Comparison of ENCODE assay signal across 21 cellular contexts in genomic region chr5:33937700-33938506, GRCh38. TPM values are rescaled to one million over a fixed set of nuclear protein-coding genes. Genes with fewer than 3 reads are reported as not detected.
A peak's percentile ranks its signal among the peaks of the same experiment; 100 is the strongest.
DNase-seq lines count a peak whose midpoint lies in the region; ATAC-seq lines count a peak whose summit lies in the region.
"Had no signal": no experiment of that assay in that cellular context is flagged by ENCODE, and none has a peak within 500 bp of the region (broad histone marks: within the 10 kb centered on the region; RNA-seq: fewer than 3 reads in every experiment).

No MANE protein-coding gene starts in this region.

- DNase-seq in right cardiac atrium, result peak in 2 of 3 donors; percentile 29 to 30
- no peak for DNase-seq in Right ventricle myocardium superior
- DNase-seq in SK-N-DZ (ENCODE audit: low spot score), result peak; percentile 34
- peak in 26 of 42 donors; percentile 9 to 65 (median 30) for DNase-seq in head of caudate nucleus
- DNase-seq in epidermal melanocyte (ENCODE audit: insufficient read length, low spot score), result no peak
- DNase-seq in SKM-1 treated with dmso at 0.1 percent for 144 hours (lab: John Stamatoyannopoulos, UW; ENCODE audit: unreplicated experiment), result no peak
- DNase-seq: BE2C, EL, GF-D8, HCEC 1CT, IMR-90, NCI-H1105, NCI-H146, NCI-H2029 treated with DMSO at 0.1 percent for 48 hours, NCI-H226, Peyer's patch had no signal

- no peak overlapping the region for H3K4me3 ChIP-seq in right cardiac atrium (ENCODE audit: low read length)
- H3K4me3 ChIP-seq: A549, Peyer's patch, SJSA1 had no signal

- H3K27ac ChIP-seq in right cardiac atrium (ENCODE audit: low read length), result no peak overlapping the region
- H3K27ac ChIP-seq: A549, KMS-11, Peyer's patch, SJSA1 had no signal

- intact Hi-C loops in right cardiac atrium (cut with DNase I) (loop anchor here in 1 of 4 donors (10.0 kb wide), 2 partner anchors 473 to 503 kb away; no protein-coding TSS in a partner anchor), Right ventricle myocardium superior (cut with DNase I) (no loop called here), head of caudate nucleus (cut with DNase I) (loop anchor here (10.0 kb wide), 1 partner anchor 503 kb away; no protein-coding TSS in a partner anchor)

- 20% methylated on average over 55 of the region's 55 CpGs for WGBS in right cardiac atrium

- ATAC-seq in right cardiac atrium, result no peak
- ATAC-seq in Right ventricle myocardium superior (ENCODE audit: poor library complexity), result no peak
- no peak for ATAC-seq in HG03457 (IDR thresholded peaks at IDR 0.05; ENCODE audit: unreplicated experiment)
- ATAC-seq: A549 had no signal

- no peaks in the 10 kb centered on the region for H3K27me3 ChIP-seq in right cardiac atrium (ENCODE audit: control insufficient read depth, insufficient read depth)
- H3K27me3 ChIP-seq: Peyer's patch, SJSA1 had no signal

- no peaks in the 10 kb centered on the region for H3K9me3 ChIP-seq in right cardiac atrium (ENCODE audit: control insufficient read depth, low read length)
- H3K9me3 ChIP-seq: A549, BE2C, Peyer's patch, SJSA1 had no signal

- H3K4me1 ChIP-seq in right cardiac atrium (ENCODE audit: control insufficient read depth, insufficient read depth, low read length), result no peaks in the 10 kb centered on the region
- H3K4me1 ChIP-seq: BE2C, Peyer's patch had no signal

RNA-seq across cellular contexts. Expression of gene RXFP3, which starts 1.7 kb away (rescaled TPM):
- not detected for total RNA-seq in right cardiac atrium
- polyA plus RNA-seq in right cardiac atrium, result not detected
- total RNA-seq in Right ventricle myocardium superior, result not detected
- polyA plus RNA-seq in SK-N-DZ (2014; cell fraction: cytosol; rRNA removed), result 0.12 TPM in 1 of 2 replicates, not detected in the other
- polyA plus RNA-seq in SK-N-DZ (2014; cell fraction: nucleus; rRNA removed), result 0.07 and 0.14 TPM in 2 replicates
- total RNA-seq: IMR-90, OCI-LY7, Peyer's patch, SJSA1 had no signal
- polyA plus RNA-seq: A549, IMR-90 had no signal

RNA-seq across cellular contexts. Expression of gene ADAMTS12, which starts 46.1 kb away (rescaled TPM):
- 1 to 10 TPM in 3 of 4 donors, under 1 TPM in 1; 0.54 to 1.4 (median 1.1) TPM for total RNA-seq in right cardiac atrium
- 0.54 TPM for polyA plus RNA-seq in right cardiac atrium
- total RNA-seq in Right ventricle myocardium superior, result 1.7 TPM
- 4.6 and 11.2 TPM in 2 replicates for polyA plus RNA-seq in SK-N-DZ (2014; cell fraction: cytosol; rRNA removed)
- 3.7 and 7.4 TPM in 2 replicates for polyA plus RNA-seq in SK-N-DZ (2014; cell fraction: nucleus; rRNA removed)
- total RNA-seq: OCI-LY7 had no signal

RNA-seq across cellular contexts. Expression of gene SLC45A2, which starts 46.6 kb away (rescaled TPM):
- total RNA-seq in right cardiac atrium (under 1 TPM in 1 of 4 donors, not detected in 3; 0.32 TPM), Right ventricle myocardium superior (not detected)
- polyA plus RNA-seq in right cardiac atrium, result 0.70 TPM
- polyA plus RNA-seq in SK-N-DZ (2014; cell fraction: cytosol; rRNA removed), result 0.81 TPM in 1 of 2 replicates, not detected in the other
- 0.05 and 0.27 TPM in 2 replicates for polyA plus RNA-seq in SK-N-DZ (2014; cell fraction: nucleus; rRNA removed)
- total RNA-seq: IMR-90, OCI-LY7, Peyer's patch, SJSA1 had no signal
- polyA plus RNA-seq: A549 had no signal

Comparison
In these comparisons a context has a peak if more than half of its experiments do, and no peak if none do; other contexts are left out.
1. DNase-seq: peak in right cardiac atrium (2 of 3), SK-N-DZ (single experiment) and head of caudate nucleus (26 of 42); none in Right ventricle myocardium superior (single experiment), epidermal melanocyte (single experiment) and SKM-1 treated with dmso at 0.1 percent for 144 hours (single experiment).